In the genomic region with DNA sequence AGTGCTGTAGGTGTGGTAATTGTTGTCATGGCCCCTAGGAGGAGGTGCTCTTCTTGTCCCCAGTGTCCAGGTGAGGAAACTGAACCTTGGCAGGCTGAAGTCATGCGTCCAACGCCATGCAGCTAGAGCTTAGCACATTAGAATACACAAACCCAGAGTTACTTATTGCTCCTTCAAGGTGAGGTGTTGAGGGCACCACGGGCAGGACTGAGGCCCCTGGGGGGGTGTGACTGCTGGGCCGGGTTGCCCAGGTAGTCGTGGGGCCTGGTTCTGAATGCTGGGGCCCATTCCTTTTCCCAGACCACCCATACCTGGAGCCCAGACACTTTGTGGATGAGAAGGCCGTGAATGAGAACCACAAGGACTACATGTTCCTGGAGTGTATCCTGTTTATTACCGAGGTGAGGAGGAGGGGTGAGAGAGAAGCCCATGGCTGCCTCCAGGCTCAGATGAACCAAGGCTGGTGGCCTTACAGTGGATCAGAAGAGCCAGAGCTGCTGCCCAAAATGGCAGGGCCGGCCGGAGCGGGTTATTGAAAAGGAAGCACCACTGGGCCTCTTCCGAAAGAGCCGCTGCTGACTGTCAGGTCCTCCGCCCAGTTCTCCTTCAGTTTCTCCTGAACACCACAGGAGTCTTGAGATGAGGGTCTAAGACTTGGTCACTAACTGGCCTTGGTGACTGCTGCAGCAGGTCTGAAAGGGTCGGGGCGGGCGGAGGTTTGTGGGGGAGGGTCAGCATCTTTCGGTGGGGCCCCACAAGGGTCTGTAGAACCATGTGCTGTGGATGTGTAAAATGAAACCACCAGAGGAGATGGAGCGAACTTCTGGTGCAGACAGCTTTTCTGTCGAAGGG, we compare ENCODE assay signal across 9 cellular contexts. TPM values are rescaled to one million over a fixed set of nuclear protein-coding genes. Genes with fewer than 3 reads are reported as not detected.
DNase-seq lines count a peak whose midpoint lies in the region; ATAC-seq and TF ChIP-seq lines count a peak whose summit lies in the region.
"Had no signal": no experiment of that assay in that cellular context is flagged by ENCODE, and none has a peak within 500 bp of the region (broad histone marks: within the 10 kb centered on the region; RNA-seq: fewer than 3 reads in every experiment).

No MANE protein-coding gene starts in this region.

- H3K4me3 ChIP-seq in coronary artery = no peak overlapping the region
- H3K4me3 ChIP-seq in tibial artery = no peak overlapping the region

- peaks cover 13 to 47% (median 20%) of the 10 kb centered on the region in 3 donors for H3K36me3 ChIP-seq in tibial artery

- H3K4me3 Mint-ChIP-seq in activated T-cell treated with anti-CD3 and anti-CD28 coated beads, Interleukin-2, amount 50 U/mL, for 24 hours = no peak overlapping the region
- peak overlapping the region in 3 of 8 donors; percentile 30 to 65 (median 55) for H3K4me3 Mint-ChIP-seq in naive B cell

- peak overlapping the region; percentile 44 for H3K27ac Mint-ChIP-seq in activated T-cell treated with anti-CD3 and anti-CD28 coated beads, Interleukin-2, amount 50 U/mL, for 24 hours
- peak overlapping the region in 4 of 6 donors; percentile 5 to 73 (median 44) for H3K27ac Mint-ChIP-seq in naive B cell

- DNase-seq in activated T-cell treated with anti-CD3 and anti-CD28 coated beads, Interleukin-2, amount 50 U/mL, for 24 hours = no peak
- DNase-seq in activated T-cell treated with anti-CD3 and anti-CD28 coated beads for 4 hours = no peak
- DNase-seq in coronary artery (ENCODE audit: low spot score) = peak; percentile 78
- DNase-seq in naive B cell = no peak
- no peak for DNase-seq in tibial artery
- no peak for DNase-seq in germinal center (ENCODE audit: low spot score)
- DNase-seq in SKM-1 (lab: John Stamatoyannopoulos, UW; ENCODE audit: unreplicated experiment) = no peak
- DNase-seq in Ammon's horn (ENCODE audit: low spot score) = no peak
- DNase-seq: NCI-H2029 had no signal

- no peaks in the 10 kb centered on the region for H3K27me3 ChIP-seq in tibial artery

- ATAC-seq in naive B cell (ENCODE audit: low read depth in 2 of 2) = no peak

- peaks cover 8 to 55% (median 52%) of the 10 kb centered on the region in 4 donors for H3K4me1 ChIP-seq in tibial artery

- no peak for TF ChIP-seq CTCF in coronary artery (IDR thresholded peaks at IDR 0.05)
- TF ChIP-seq CTCF in tibial artery (IDR thresholded peaks at IDR 0.05) = no peak

- peaks cover 35% of the 10 kb centered on the region for H3K4me1 Mint-ChIP-seq in activated T-cell treated with anti-CD3 and anti-CD28 coated beads, Interleukin-2, amount 50 U/mL, for 24 hours (ENCODE audit: low read depth)
- peaks cover 20 to 36% (median 34%) of the 10 kb centered on the region in 3 donors for H3K4me1 Mint-ChIP-seq in naive B cell

- peak overlapping the region; percentile 91 to 99 for H3K27ac ChIP-seq in coronary artery
- peak overlapping the region; percentile 91 to 99 for H3K27ac ChIP-seq in tibial artery

- H3K27me3 Mint-ChIP-seq in activated T-cell treated with anti-CD3 and anti-CD28 coated beads, Interleukin-2, amount 50 U/mL, for 24 hours = no peaks in the 10 kb centered on the region
- no peaks in the 10 kb centered on the region for H3K27me3 Mint-ChIP-seq in naive B cell

- peaks cover 66% of the 10 kb centered on the region for H3K36me3 Mint-ChIP-seq in activated T-cell treated with anti-CD3 and anti-CD28 coated beads, Interleukin-2, amount 50 U/mL, for 24 hours (ENCODE audit: low read depth)
- peaks cover 6 to 8% of the 10 kb centered on the region in 2 donors for H3K36me3 Mint-ChIP-seq in naive B cell

- intact Hi-C loops in tibial artery (cut with DNase I; ENCODE audit: low total_unique reads) = loop anchor here (2.0 kb wide), 1 partner anchor 473 kb away; no protein-coding TSS in a partner anchor

- no peaks in the 10 kb centered on the region for H3K9me3 Mint-ChIP-seq in activated T-cell treated with anti-CD3 and anti-CD28 coated beads, Interleukin-2, amount 50 U/mL, for 24 hours
- H3K9me3 Mint-ChIP-seq in naive B cell = no peaks in the 10 kb centered on the region

- no peaks in the 10 kb centered on the region for H3K9me3 ChIP-seq in tibial artery

RNA-seq across cellular contexts. Expression of a gene that starts 26.3 kb away (rescaled TPM):
- 10 to 100 TPM in 5 of 6 donors, 1 to 10 TPM in 1; 8.1 to 18.0 (median 13.5) TPM for polyA plus RNA-seq in naive B cell (ENCODE audit: low read depth in 6 of 6)

RNA-seq across cellular contexts. Expression of a gene that starts 26.9 kb away (rescaled TPM):
- 10 to 100 TPM in 1 of 6 donors, 1 to 10 TPM in 5; 4.5 to 11.0 (median 7.5) TPM for polyA plus RNA-seq in naive B cell (ENCODE audit: low read depth in 6 of 6)

RNA-seq across cellular contexts. Expression of a gene that starts 40.5 kb away (rescaled TPM):
- polyA plus RNA-seq in naive B cell (ENCODE audit: low read depth in 6 of 6) = under 1 TPM in 2 of 6 donors, not detected in 4; 0.09 TPM

RNA-seq across cellular contexts. Expression of a gene that starts 56.6 kb away (rescaled TPM):
- 1 to 10 TPM; 3.2 to 9.7 (median 6.4) TPM for polyA plus RNA-seq in naive B cell (ENCODE audit: low read depth in 6 of 6)
